8 cellular contexts compared by ENCODE assay signal in the genomic region with DNA sequence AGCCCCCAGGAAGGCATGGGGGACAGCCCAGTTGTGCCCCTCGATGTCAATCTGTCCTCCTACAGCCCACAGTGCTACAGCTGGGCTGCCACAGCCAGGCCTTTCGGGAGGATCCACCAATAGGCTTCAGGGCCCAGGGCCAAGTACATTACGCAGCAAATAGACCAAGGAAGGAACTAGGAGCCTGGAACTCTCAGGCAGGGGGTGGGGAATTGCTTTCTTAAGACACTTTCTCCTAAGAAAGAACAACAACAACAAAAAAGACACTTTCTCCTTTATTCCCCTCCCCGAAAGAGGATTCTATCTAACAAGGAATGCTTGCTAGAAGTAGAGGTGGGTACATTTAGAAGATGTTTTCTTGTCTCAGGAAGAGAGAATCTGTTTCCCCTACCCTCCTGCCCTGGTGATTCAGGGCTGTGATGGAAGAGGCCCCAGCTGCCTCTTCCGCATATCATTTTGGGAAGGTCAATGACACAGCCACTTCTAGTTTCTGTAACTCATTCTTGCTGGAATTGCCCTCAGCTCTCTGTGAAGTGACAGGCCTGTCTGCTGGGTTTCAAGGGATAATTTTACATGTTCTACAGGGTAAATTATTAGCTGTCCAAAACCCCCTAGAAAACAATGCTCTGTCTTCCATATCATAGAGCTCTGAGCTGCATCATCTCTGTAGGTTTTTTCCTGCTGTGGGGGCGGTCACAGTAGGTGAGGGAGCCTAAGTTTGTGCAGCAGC. TPM values are rescaled to one million over a fixed set of nuclear protein-coding genes. Genes with fewer than 3 reads are reported as not detected.
DNase-seq lines count a peak whose midpoint lies in the region; ATAC-seq and TF ChIP-seq lines count a peak whose summit lies in the region.

No MANE protein-coding gene starts in this region.

- no peaks in the 10 kb centered on the region for H3K9me3 ChIP-seq in IMR-90 (ENCODE audit: control insufficient read depth, insufficient read depth, low read length)
- H3K9me3 ChIP-seq in cardiac muscle cell (ENCODE audit: low read depth) = no peaks in the 10 kb centered on the region

- H3K4me1 ChIP-seq in IMR-90 (ENCODE audit: control insufficient read depth, insufficient read depth, low read length) (peaks cover 53% of the 10 kb centered on the region), cardiac muscle cell (ENCODE audit: low read depth) (peaks cover 74% of the 10 kb centered on the region), rectal smooth muscle tissue (ENCODE audit: control insufficient read depth, insufficient read depth, low read length) (peaks cover 82% of the 10 kb centered on the region)

- no peak for TF ChIP-seq RAD21 in IMR-90 (IDR thresholded peaks at IDR 0.05; ENCODE audit: low read length)

- H3K9ac ChIP-seq in IMR-90 (ENCODE audit: low read depth, low read length) (peak overlapping the region; percentile 59), rectal smooth muscle tissue (ENCODE audit: low read length) (peak overlapping the region; percentile 12)

- peak overlapping the region; percentile 4 for H2AFZ ChIP-seq in IMR-90 (replicated peaks; ENCODE audit: low read length, poor library complexity)

- peak overlapping the region; percentile 76 for H2BK20ac ChIP-seq in IMR-90 (ENCODE audit: low read depth, low read length)

- peak overlapping the region; percentile 96 for H4K91ac ChIP-seq in IMR-90 (ENCODE audit: insufficient read depth, low read depth, low read length)

- H2BK5ac ChIP-seq in IMR-90 (ENCODE audit: low read depth, low read length, poor library complexity, severe bottlenecking) = peak overlapping the region; percentile 98

- H3K4ac ChIP-seq in IMR-90 (ENCODE audit: low read depth, low read length) = peak overlapping the region; percentile 100

- peak overlapping the region; percentile 90 for H3K14ac ChIP-seq in IMR-90 (replicated peaks; ENCODE audit: low read depth, low read length)

- H2BK120ac ChIP-seq in IMR-90 (ENCODE audit: low read depth, low read length) = peak overlapping the region; percentile 99

- peak overlapping the region; percentile 92 for H3K56ac ChIP-seq in IMR-90 (ENCODE audit: extremely low read depth, insufficient read depth, low read length)

- peak overlapping the region; percentile 76 for H4K5ac ChIP-seq in IMR-90 (ENCODE audit: low read depth, low read length)

- H3K36me3 ChIP-seq in IMR-90 (ENCODE audit: control insufficient read depth, insufficient read depth, low read length) = no peaks in the 10 kb centered on the region
- H3K36me3 ChIP-seq in cardiac muscle cell = peaks cover 1% of the 10 kb centered on the region
- no peaks in the 10 kb centered on the region for H3K36me3 ChIP-seq in rectal smooth muscle tissue (ENCODE audit: control insufficient read depth, insufficient read depth, low read length)

- TF ChIP-seq POLR2A in IMR-90 (IDR thresholded peaks at IDR 0.05; ENCODE audit: low read depth, low read length) = peak; percentile 88

- peak; percentile 69 for DNase-seq in SIG-M5 treated with dmso at 0.1 percent for 504 hours (lab: John Stamatoyannopoulos, UW; ENCODE audit: unreplicated experiment)
- no peak for DNase-seq in SIG-M5 (lab: John Stamatoyannopoulos, UW)
- peak; percentile 89 for DNase-seq in IMR-90
- DNase-seq in activated T-cell treated with anti-CD3 and anti-CD28 coated beads, Interleukin-2, amount 50 U/mL, for 48 hours = peak; percentile 58 to 59
- DNase-seq in cardiac muscle cell (ENCODE audit: low read depth in 1 of 2, low spot score in 1 of 2) = peak in 1 of 2 donors; percentile 94
- no peak for DNase-seq in dedifferentiated amniotic fluid mesenchymal stem cell (ENCODE audit: extremely low spot score)

- dilution Hi-C loops in IMR-90 (cut with HindIII; ENCODE audit: low sequenced_read_pairs, unreplicated experiment) = no loop called here

- no CpG with 5 or more reads among the region's 6 CpGs for WGBS in IMR-90 (ENCODE audit: extremely low coverage in 2 of 2, insufficient read length in 1 of 2), 2 experiments

- peak; percentile 13 for ATAC-seq in IMR-90 (ENCODE audit: low read depth)
- ATAC-seq in GM18502 (IDR thresholded peaks at IDR 0.05; ENCODE audit: poor library complexity, unreplicated experiment) = no peak

- in situ Hi-C loops in IMR-90 (cut with MboI; ENCODE audit: low sequenced_read_pairs) = no loop called here

- peak overlapping the region; percentile 88 for H2AK9ac ChIP-seq in IMR-90 (replicated peaks; ENCODE audit: low read depth, low read length, poor library complexity)

- TF ChIP-seq CTCF in IMR-90 (conservative IDR thresholded peaks at IDR 0.05; ENCODE audit: low read depth, low read length) = no peak
- TF ChIP-seq CTCF in cardiac muscle cell (IDR thresholded peaks at IDR 0.05; ENCODE audit: low read depth, low read length) = no peak

- no peaks in the 10 kb centered on the region; the same call in 1 of the 2 replicates for H4K20me1 ChIP-seq in IMR-90 (ENCODE audit: insufficient read depth, low read length)

- H3K27me3 ChIP-seq in IMR-90 (ENCODE audit: control insufficient read depth, insufficient read depth, low read length) = no peaks in the 10 kb centered on the region
- no peaks in the 10 kb centered on the region for H3K27me3 ChIP-seq in cardiac muscle cell
- no peaks in the 10 kb centered on the region for H3K27me3 ChIP-seq in rectal smooth muscle tissue (ENCODE audit: control insufficient read depth, insufficient read depth, low read length)

- H2BK15ac ChIP-seq in IMR-90 (ENCODE audit: low read depth, low read length) = peak overlapping the region; percentile 95; the same call in 2 of the 3 replicates

- H3K4me2 ChIP-seq in IMR-90 (ENCODE audit: low read depth, low read length) = peak overlapping the region; percentile 57

- POLR2A ChIA-PET in IMR-90 (lab: Charles Lee; ENCODE audit: unreplicated experiment) = interaction anchor here (0.8 to 9.6 kb wide), 5 partner anchors 10 to 72 kb away, joined by 3 to 400 read pairs (median 12); a partner anchor contains a TSS

- H3K23ac ChIP-seq in IMR-90 (ENCODE audit: low read depth, low read length) = peak overlapping the region; percentile 98

- BruUV-seq in IMR-90 (replicated peaks; lab: Mats Ljungman, UMichigan) = no TSS peak

- peak overlapping the region; percentile 56 to 97 for H4K8ac ChIP-seq in IMR-90 (ENCODE audit: low read depth in 2 of 2, low read length in 2 of 2)

- H3K79me1 ChIP-seq in IMR-90 (ENCODE audit: low read depth in 1 of 2, low read length in 2 of 2) = peaks cover 11 to 57% of the 10 kb centered on the region in 2 experiments

- CTCF ChIA-PET in IMR-90 (lab: Yijun Ruan, JAX) = interaction anchor here (0.5 to 2.4 kb wide), 2 partner anchors 13 to 28 kb away, joined by 6 to 11 read pairs; no protein-coding TSS in a partner anchor

- intact Hi-C loops in IMR-90 (cut with micrococcal nuclease) = loop anchor here (1.0 kb wide), 1 partner anchor 16 kb away; no protein-coding TSS in a partner anchor

- H3K27ac ChIP-seq in IMR-90 (ENCODE audit: insufficient read depth, low read length) (peak overlapping the region; percentile 98), cardiac muscle cell (peak overlapping the region; percentile 100), rectal smooth muscle tissue (ENCODE audit: low read depth, low read length) (peak overlapping the region; percentile 97)

- H3K18ac ChIP-seq in IMR-90 (ENCODE audit: low read depth, low read length) = peak overlapping the region; percentile 92

- H3K4me3 ChIP-seq in IMR-90 (ENCODE audit: insufficient read depth, low read depth, low read length) = no peak overlapping the region
- no peak overlapping the region for H3K4me3 ChIP-seq in cardiac muscle cell
- H3K4me3 ChIP-seq in rectal smooth muscle tissue (ENCODE audit: low read length) = peak overlapping the region; percentile 20

- H2AK5ac ChIP-seq in IMR-90 (ENCODE audit: low read depth, low read length) = peak overlapping the region; percentile 100

- H3K9me1 ChIP-seq in IMR-90 (ENCODE audit: insufficient read depth, low read length) = peaks cover 14% of the 10 kb centered on the region

TF ChIP-seq in IMR-90, 13 proteins besides CTCF, POLR2A, EP300 and RAD21:
- TF ChIP-seq BHLHE40 (IDR thresholded peaks at IDR 0.05; ENCODE audit: low read depth, low read length) (peak; percentile 39; the same call in 1 of the 2 replicates), CHD1 (IDR thresholded peaks at IDR 0.05; ENCODE audit: low read depth, low read length) (no peak; the same call in 1 of the 2 replicates), NFE2L2 (IDR thresholded peaks at IDR 0.05; ENCODE audit: low read depth, low read length) (peak; percentile 62; the same call in 1 of the 2 replicates), MAFK (IDR thresholded peaks at IDR 0.05; ENCODE audit: low read depth, low read length) (0 out of 2 replicates have a peak, but pooled peaks have one; percentile 9), CEBPB (IDR thresholded peaks at IDR 0.05; ENCODE audit: low read depth, low read length) (0 out of 2 replicates have a peak, but pooled peaks have one; percentile 5)
- TF ChIP-seq, protein P1, sequence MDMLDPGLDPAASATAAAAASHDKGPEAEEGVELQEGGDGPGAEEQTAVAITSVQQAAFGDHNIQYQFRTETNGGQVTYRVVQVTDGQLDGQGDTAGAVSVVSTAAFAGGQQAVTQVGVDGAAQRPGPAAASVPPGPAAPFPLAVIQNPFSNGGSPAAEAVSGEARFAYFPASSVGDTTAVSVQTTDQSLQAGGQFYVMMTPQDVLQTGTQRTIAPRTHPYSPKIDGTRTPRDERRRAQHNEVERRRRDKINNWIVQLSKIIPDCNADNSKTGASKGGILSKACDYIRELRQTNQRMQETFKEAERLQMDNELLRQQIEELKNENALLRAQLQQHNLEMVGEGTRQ (IDR thresholded peaks at IDR 0.05; ENCODE audit: low read depth, low read length) = 0 out of 2 replicates have a peak, but pooled peaks have one; percentile 6

RNA-seq across cellular contexts. Expression of a gene that starts 6.0 kb away (rescaled TPM):
- 3,569 and 5,244 TPM in 2 replicates for total RNA-seq in IMR-90 (2012; rRNA removed)
- polyA plus RNA-seq in IMR-90 (2012; rRNA removed) = 430 and 636 TPM in 2 replicates
- polyA plus RNA-seq in IMR-90 (2012; cell fraction: cytosol; rRNA removed) = 4.7 and 16.7 TPM in 2 replicates
- polyA plus RNA-seq in IMR-90 (2012; cell fraction: nucleus; rRNA removed; ENCODE audit: low replicate concordance) = 481 and 5,232 TPM in 2 replicates
- total RNA-seq in cardiac muscle cell = 3,311 and 7,439 TPM in 2 replicates
- 16,838 and 18,899 TPM in 2 replicates for polyA plus RNA-seq in cardiac muscle cell

RNA-seq across cellular contexts. Expression of a gene that starts 32.1 kb away (rescaled TPM):
- total RNA-seq in IMR-90 (2012; rRNA removed) (95.8 and 96.4 TPM in 2 replicates), cardiac muscle cell (157 and 168 TPM in 2 replicates)
- polyA plus RNA-seq in IMR-90 (2012; rRNA removed) (150 and 172 TPM in 2 replicates), cardiac muscle cell (139 and 146 TPM in 2 replicates)
- 166 and 172 TPM in 2 replicates for polyA plus RNA-seq in IMR-90 (2012; cell fraction: cytosol; rRNA removed)
- 173 and 359 TPM in 2 replicates for polyA plus RNA-seq in IMR-90 (2012; cell fraction: nucleus; rRNA removed; ENCODE audit: low replicate concordance)

Comparison
In these comparisons a context has a peak if more than half of its experiments do, and no peak if none do; other contexts are left out.
1. DNase-seq: peak in SIG-M5 treated with dmso at 0.1 percent for 504 hours (single experiment), IMR-90 (single experiment) and activated T-cell treated with anti-CD3 and anti-CD28 coated beads, Interleukin-2, amount 50 U/mL, for 48 hours (2 of 2); none in SIG-M5 (single experiment) and dedifferentiated amniotic fluid mesenchymal stem cell (single experiment).
2. Peak in every context shown above with its lines, with median percentiles within 50 percentile points of each other: H3K27ac ChIP-seq.